ENCODE assay signal across 30 cellular contexts in genomic region chr10:132200344-132201110, GRCh38.
"Had no signal": no experiment of that assay in that cellular context is flagged by ENCODE, and none has a peak within 500 bp of the region (broad histone marks: within the 10 kb centered on the region; RNA-seq: fewer than 3 reads in every experiment).

No MANE protein-coding gene starts in this region.

- H3K36me3 ChIP-seq: gastroesophageal sphincter, left lung, stomach, thyroid gland, upper lobe of left lung, vagina had no signal

- H3K36me3 Mint-ChIP-seq: activated CD4-positive, alpha-beta memory T cell treated with anti-CD3 and anti-CD28 coated beads for 36 hours; activated naive CD4-positive, alpha-beta T cell treated with anti-CD3 and anti-CD28 coated beads, Interleukin-2, amount 50 U/mL, for 24 hours; immature natural killer cell; mesothelial cell of epicardium had no signal

- ATAC-seq: activated naive CD8-positive, alpha-beta T cell treated with anti-CD3 and anti-CD28 coated beads, Interleukin-2, amount 50 U/mL, for 24 hours; effector memory CD8-positive, alpha-beta T cell; gastroesophageal sphincter; left lung; naive thymus-derived CD4-positive, alpha-beta T cell; sciatic nerve; stimulated activated effector memory CD8-positive, alpha-beta T cell treated with anti-CD3 and anti-CD28 coated beads, Interleukin-12 subunit alpha, Interleukin-12 subunit beta, amount 100 ng/mL, for 72 hours had no signal

- H3K9me3 ChIP-seq: gastroesophageal sphincter, left lung, stomach, thyroid gland, upper lobe of left lung, vagina had no signal

- H3K4me3 Mint-ChIP-seq: activated CD4-positive, alpha-beta memory T cell treated with anti-CD3 and anti-CD28 coated beads for 36 hours; activated CD4-positive, alpha-beta T cell treated with anti-CD3 and anti-CD28 coated beads, Interleukin-2, amount 10 ng/mL, durations not matched to agents 24 days and 14 days; activated naive CD4-positive, alpha-beta T cell treated with anti-CD3 and anti-CD28 coated beads, Interleukin-2, amount 50 U/mL, for 24 hours; activated naive CD8-positive, alpha-beta T cell treated with anti-CD3 and anti-CD28 coated beads, Interleukin-2, amount 50 U/mL, for 24 hours; effector memory CD8-positive, alpha-beta T cell; immature natural killer cell; mesothelial cell of epicardium; naive thymus-derived CD4-positive, alpha-beta T cell; stimulated activated effector memory CD8-positive, alpha-beta T cell treated with anti-CD3 and anti-CD28 coated beads, Interleukin-12 subunit alpha, Interleukin-12 subunit beta, amount 100 ng/mL, for 72 hours had no signal

- H3K9me3 Mint-ChIP-seq: activated CD4-positive, alpha-beta memory T cell treated with anti-CD3 and anti-CD28 coated beads for 36 hours; activated CD4-positive, alpha-beta T cell treated with anti-CD3 and anti-CD28 coated beads, Interleukin-2, amount 10 ng/mL, durations not matched to agents 24 days and 14 days; activated naive CD4-positive, alpha-beta T cell treated with anti-CD3 and anti-CD28 coated beads, Interleukin-2, amount 50 U/mL, for 24 hours; activated naive CD8-positive, alpha-beta T cell treated with anti-CD3 and anti-CD28 coated beads, Interleukin-2, amount 50 U/mL, for 24 hours; activated T-helper 2 cell treated with anti-CD3 and anti-CD28 coated beads, Interferon-gamma antibody, Interleukin-2, Interleukin-4, amounts not matched to agents 10 μg/mL and 5 μg/mL and 100 μg/mL, durations not matched to agents 14 hours and 24 hours and 36 hours; effector memory CD8-positive, alpha-beta T cell; immature natural killer cell; mesothelial cell of epicardium; naive thymus-derived CD4-positive, alpha-beta T cell; stimulated activated effector memory CD8-positive, alpha-beta T cell treated with anti-CD3 and anti-CD28 coated beads, Interleukin-12 subunit alpha, Interleukin-12 subunit beta, amount 100 ng/mL, for 72 hours had no signal

- H3K27me3 ChIP-seq: gastroesophageal sphincter, thyroid gland, upper lobe of left lung, vagina had no signal

- H3K4me1 ChIP-seq: gastroesophageal sphincter, left lung, parathyroid adenoma, stomach, thyroid gland, upper lobe of left lung, vagina had no signal

- H3K27ac Mint-ChIP-seq: activated CD4-positive, alpha-beta memory T cell treated with anti-CD3 and anti-CD28 coated beads for 36 hours; activated CD4-positive, alpha-beta T cell treated with anti-CD3 and anti-CD28 coated beads, Interleukin-2, amount 10 ng/mL, durations not matched to agents 24 days and 14 days; activated naive CD4-positive, alpha-beta T cell treated with anti-CD3 and anti-CD28 coated beads, Interleukin-2, amount 50 U/mL, for 24 hours; activated naive CD8-positive, alpha-beta T cell treated with anti-CD3 and anti-CD28 coated beads, Interleukin-2, amount 50 U/mL, for 24 hours; activated T-helper 2 cell treated with anti-CD3 and anti-CD28 coated beads, Interferon-gamma antibody, Interleukin-2, Interleukin-4, amounts not matched to agents 10 μg/mL and 5 μg/mL and 100 μg/mL, durations not matched to agents 14 hours and 24 hours and 36 hours; effector memory CD8-positive, alpha-beta T cell; immature natural killer cell; mesothelial cell of epicardium; stimulated activated effector memory CD8-positive, alpha-beta T cell treated with anti-CD3 and anti-CD28 coated beads, Interleukin-12 subunit alpha, Interleukin-12 subunit beta, amount 100 ng/mL, for 72 hours had no signal

- H3K4me3 ChIP-seq: gastroesophageal sphincter, left lung, skin epidermis, stomach, thyroid gland, upper lobe of left lung, vagina had no signal

- H3K27me3 Mint-ChIP-seq: activated CD4-positive, alpha-beta memory T cell treated with anti-CD3 and anti-CD28 coated beads for 36 hours; activated CD4-positive, alpha-beta T cell treated with anti-CD3 and anti-CD28 coated beads, Interleukin-2, amount 10 ng/mL, durations not matched to agents 24 days and 14 days; activated naive CD4-positive, alpha-beta T cell treated with anti-CD3 and anti-CD28 coated beads, Interleukin-2, amount 50 U/mL, for 24 hours; activated naive CD8-positive, alpha-beta T cell treated with anti-CD3 and anti-CD28 coated beads, Interleukin-2, amount 50 U/mL, for 24 hours; naive thymus-derived CD4-positive, alpha-beta T cell had no signal

- H3K27ac ChIP-seq: gastroesophageal sphincter, left lung, parathyroid adenoma, skin epidermis, stomach, thyroid gland, upper lobe of left lung, vagina had no signal

- H3K4me1 Mint-ChIP-seq: activated CD4-positive, alpha-beta T cell treated with anti-CD3 and anti-CD28 coated beads, Interleukin-2, amount 10 ng/mL, durations not matched to agents 24 days and 14 days; activated naive CD4-positive, alpha-beta T cell treated with anti-CD3 and anti-CD28 coated beads, Interleukin-2, amount 50 U/mL, for 24 hours; activated naive CD8-positive, alpha-beta T cell treated with anti-CD3 and anti-CD28 coated beads, Interleukin-2, amount 50 U/mL, for 24 hours; immature natural killer cell; mesothelial cell of epicardium; stimulated activated effector memory CD8-positive, alpha-beta T cell treated with anti-CD3 and anti-CD28 coated beads, Interleukin-12 subunit alpha, Interleukin-12 subunit beta, amount 100 ng/mL, for 72 hours had no signal

- H2AFZ ChIP-seq: parathyroid adenoma had no signal

- H3K79me2 ChIP-seq: parathyroid adenoma had no signal

- DNase-seq: activated CD4-positive, alpha-beta memory T cell treated with anti-CD3 and anti-CD28 coated beads for 36 hours; activated CD4-positive, alpha-beta T cell treated with anti-CD3 and anti-CD28 coated beads, Interleukin-2, amount 10 ng/mL, durations not matched to agents 24 days and 14 days; activated CD4-positive, CD25-positive, alpha-beta regulatory T cell treated with anti-CD3 and anti-CD28 coated beads, Interleukin-2, amount 50 U/mL, for 72 hours; activated naive CD8-positive, alpha-beta T cell treated with anti-CD3 and anti-CD28 coated beads, Interleukin-2, amount 50 U/mL, for 24 hours; activated T-cell treated with anti-CD3 and anti-CD28 coated beads, Interleukin-2, amount 50 U/mL, for 48 hours; amygdala; caudate nucleus; cortex of kidney; effector memory CD8-positive, alpha-beta T cell; erythroblast; head of caudate nucleus; hypothalamus; immature natural killer cell; nucleus accumbens; stimulated activated CD4-positive, alpha-beta T cell treated with anti-CD3 and anti-CD28 coated beads, Interleukin-4, amount 100 ng/mL, for 24 hours; stomach; T-helper 2 cell; thyroid gland had no signal

- H3K9ac ChIP-seq: parathyroid adenoma had no signal
